8 cellular contexts compared by ENCODE assay signal in genomic region chr3:58568572-58569286, GRCh38. TPM values are rescaled to one million over a fixed set of nuclear protein-coding genes. Genes with fewer than 3 reads are reported as not detected.
DNase-seq lines count a peak whose midpoint lies in the region; ATAC-seq, FAIRE-seq and TF ChIP-seq lines count a peak whose summit lies in the region.

No MANE protein-coding gene starts in this region.

- H3K9me3 ChIP-seq in osteoblast (ENCODE audit: low read depth, low read length) (no peaks in the 10 kb centered on the region), thoracic aorta (no peaks in the 10 kb centered on the region)

- DNase-seq in GM04504 (ENCODE audit: low read depth) (peak; percentile 38), HTR-8/SVneo (ENCODE audit: insufficient read length, low spot score) (peak; percentile 65), RPMI8226 (peak; percentile 72), foreskin keratinocyte (peak in 1 of 2 donors; percentile 30), osteoblast (ENCODE audit: insufficient read length, low spot score, missing footprints) (peak; percentile 95), thoracic aorta (ENCODE audit: low spot score) (no peak), NCI-H1436 treated with DMSO at 0.1 percent for 48 hours (lab: John Stamatoyannopoulos, UW) (no peak)
- DNase-seq in activated effector memory CD4-positive, alpha-beta T cell treated with Interleukin-2 at 50 U/mL for 16 hours: peak; percentile 53

- H3K4me3 ChIP-seq in osteoblast (ENCODE audit: insufficient read depth, low read length): no peak overlapping the region
- H3K4me3 ChIP-seq in thoracic aorta: no peak overlapping the region

- peak; percentile 74 for FAIRE-seq in HTR-8/SVneo (lab: Jason Lieb, UNC)

- H4K20me1 ChIP-seq in osteoblast (ENCODE audit: insufficient read depth, low read length): no peaks in the 10 kb centered on the region

- H3K4me1 ChIP-seq in foreskin keratinocyte: peaks cover 13% of the 10 kb centered on the region
- peaks cover 15% of the 10 kb centered on the region for H3K4me1 ChIP-seq in osteoblast (ENCODE audit: insufficient read depth, low read length)
- no peaks in the 10 kb centered on the region for H3K4me1 ChIP-seq in thoracic aorta (ENCODE audit: control insufficient read depth in 1 of 2, low read depth in 2 of 2)

- TF ChIP-seq CTCF in foreskin keratinocyte (conservative IDR thresholded peaks at IDR 0.05) (peak; percentile 90), osteoblast (IDR thresholded peaks at IDR 0.05; ENCODE audit: extremely low read depth, low read depth, low read length) (peak; percentile 91), thoracic aorta (IDR thresholded peaks at IDR 0.05) (peak; percentile 95)

- H3K4me2 ChIP-seq in osteoblast (ENCODE audit: insufficient read depth, low read length): no peak overlapping the region

- ATAC-seq in foreskin keratinocyte (peak; percentile 47), thoracic aorta (ENCODE audit: insufficient number of reproducible peaks, low FRiP score, low read depth) (no peak)

- no peaks in the 10 kb centered on the region for H3K79me2 ChIP-seq in osteoblast (ENCODE audit: insufficient read depth, low read length)

- H3K36me3 ChIP-seq in osteoblast (ENCODE audit: insufficient read depth, low read length): no peaks in the 10 kb centered on the region
- H3K36me3 ChIP-seq in thoracic aorta: no peaks in the 10 kb centered on the region

- H3K27me3 ChIP-seq in foreskin keratinocyte (no peaks in the 10 kb centered on the region), osteoblast (ENCODE audit: insufficient read depth, low read length) (no peaks in the 10 kb centered on the region), thoracic aorta (replicated peaks; ENCODE audit: insufficient read depth) (no peaks in the 10 kb centered on the region)

- H3K27ac ChIP-seq in foreskin keratinocyte (no peak overlapping the region), osteoblast (ENCODE audit: low read depth, low read length) (no peak overlapping the region), thoracic aorta (no peak overlapping the region)

- H2AFZ ChIP-seq in osteoblast (ENCODE audit: low read length): no peak overlapping the region

RNA-seq across cellular contexts. Expression of gene FAM107A, which starts 8.5 kb away (rescaled TPM):
- not detected in 2 replicates for total RNA-seq in foreskin keratinocyte
- polyA plus RNA-seq in foreskin keratinocyte: not detected in 2 replicates
- total RNA-seq in osteoblast: not detected in 2 replicates
- 10 to 100 TPM; 25.3 to 63.6 TPM for total RNA-seq in thoracic aorta

RNA-seq across cellular contexts. Expression of gene ACOX2, which starts 31.7 kb away (rescaled TPM):
- total RNA-seq in foreskin keratinocyte (0.34 and 0.42 TPM in 2 replicates), osteoblast (28.6 and 29.8 TPM in 2 replicates), thoracic aorta (10 to 100 TPM; 20.8 to 22.2 TPM)
- 0.39 and 0.74 TPM in 2 replicates for polyA plus RNA-seq in foreskin keratinocyte

Comparison
In these comparisons a context has a peak if more than half of its experiments do, and no peak if none do; other contexts are left out.
1. DNase-seq: peak in GM04504 (single experiment), HTR-8/SVneo (single experiment), RPMI8226 (single experiment), activated effector memory CD4-positive, alpha-beta T cell treated with Interleukin-2 at 50 U/mL for 16 hours (single experiment) and osteoblast (single experiment); none in thoracic aorta (single experiment) and NCI-H1436 treated with DMSO at 0.1 percent for 48 hours (single experiment).
2. RNA of gene FAM107A, which starts 8.5 kb away (total RNA-seq): 25.3 to 63.6 TPM in thoracic aorta; not detected in foreskin keratinocyte and not detected in osteoblast; every median in the first group is over 10 times any median in the second.
3. RNA of gene ACOX2, which starts 31.7 kb away (total RNA-seq): 28.6 to 29.8 TPM in osteoblast and 20.8 to 22.2 TPM in thoracic aorta; 0.34 to 0.42 TPM in foreskin keratinocyte; every median in the first group is over 10 times any median in the second.
4. Peak in every context shown above with its lines, with median percentiles within 50 percentile points of each other: CTCF ChIP-seq.